In the genomic region with DNA sequence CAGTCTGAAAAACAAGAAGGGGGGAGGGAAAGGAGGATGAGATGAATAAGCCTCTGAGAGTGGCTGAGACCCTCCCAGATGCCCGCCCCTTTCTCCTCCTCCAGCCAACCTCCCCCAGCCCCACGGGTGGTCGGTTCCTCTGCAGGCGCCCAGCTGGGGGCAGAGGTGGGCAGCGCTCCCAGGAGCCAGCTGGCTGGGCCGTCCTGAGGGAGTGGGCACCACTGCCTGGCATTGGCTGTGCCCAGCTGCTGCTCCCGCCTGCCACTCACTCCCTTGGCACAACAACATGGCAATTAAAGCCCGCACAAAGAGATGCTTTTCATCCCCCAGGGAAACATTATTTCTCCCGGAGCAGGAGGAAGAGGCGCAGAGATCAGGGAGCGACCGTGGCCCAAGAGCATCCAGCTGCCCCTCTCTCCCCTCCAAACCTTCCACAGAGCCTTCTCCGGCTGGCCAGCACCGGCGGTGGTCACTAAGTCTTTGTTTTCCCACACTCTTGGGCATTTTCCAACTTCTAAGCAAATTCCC, we compare ENCODE assay signal across 9 cellular contexts.
DNase-seq lines count a peak whose midpoint lies in the region; ATAC-seq lines count a peak whose summit lies in the region.
"Had no signal": no experiment of that assay in that cellular context is flagged by ENCODE, and none has a peak within 500 bp of the region (broad histone marks: within the 10 kb centered on the region; RNA-seq: fewer than 3 reads in every experiment).

No MANE protein-coding gene starts in this region.

- ATAC-seq in HG02840 (IDR thresholded peaks at IDR 0.05; ENCODE audit: low FRiP score, unreplicated experiment) (no peak), HG03457 (IDR thresholded peaks at IDR 0.05; ENCODE audit: unreplicated experiment) (no peak), GM18511 (IDR thresholded peaks at IDR 0.05; ENCODE audit: unreplicated experiment) (no peak)

- DNase-seq in NCI-H1105 treated with DMSO at 0.1 percent for 48 hours (lab: John Stamatoyannopoulos, UW) (peak; percentile 95), astrocyte of the hippocampus (ENCODE audit: low read depth, low spot score) (peak; percentile 67), iPS-NIHi7 (ENCODE audit: extremely low spot score) (peak; percentile 78), substantia nigra (lab: John Stamatoyannopoulos, UW) (peak; percentile 62 to 98 (median 92)), glomerular visceral epithelial cell (ENCODE audit: extremely low spot score) (no peak)
- DNase-seq: activated naive CD4-positive, alpha-beta T cell treated with anti-CD3 and anti-CD28 coated beads, Interleukin-2, amount 10 ng/mL, durations not matched to agents 7 days and 5 days had no signal

- peak overlapping the region; percentile 95 for H3K27ac ChIP-seq in substantia nigra (ENCODE audit: low read depth, low read length, poor library complexity, severe bottlenecking)
